13 cellular contexts compared by ENCODE assay signal in the genomic region with DNA sequence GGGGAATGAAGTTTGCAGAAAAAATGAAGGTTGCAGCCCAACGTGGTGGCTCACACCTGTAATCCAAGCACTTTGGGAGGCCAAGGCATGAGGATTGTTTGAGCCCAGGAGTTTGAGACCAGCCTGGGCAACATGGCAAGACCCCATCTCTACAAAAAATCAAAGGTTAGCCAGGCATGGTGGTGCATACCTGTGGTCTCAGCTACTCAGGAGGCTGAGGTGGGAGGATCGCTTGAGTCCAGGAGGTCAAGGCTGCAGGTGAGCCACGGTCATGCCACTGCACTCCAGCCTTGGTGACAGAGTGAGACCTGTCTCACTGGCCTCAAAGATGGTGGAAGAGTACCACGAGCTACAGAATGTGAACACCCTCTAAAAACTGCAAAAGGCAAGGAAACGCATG. TPM values are rescaled to one million over a fixed set of nuclear protein-coding genes. Genes with fewer than 3 reads are reported as not detected.
"Had no signal": no experiment of that assay in that cellular context is flagged by ENCODE, and none has a peak within 500 bp of the region (broad histone marks: within the 10 kb centered on the region; RNA-seq: fewer than 3 reads in every experiment).

No MANE protein-coding gene starts in this region.

RNA-seq across cellular contexts. Expression of gene CPN1, which starts 5.0 kb away (rescaled TPM):
- total RNA-seq: stomach, subcutaneous adipose tissue, suprapubic skin, temporal lobe, thoracic aorta, thyroid gland, tibial nerve, transverse colon, upper lobe of left lung, upper lobe of right lung, ureter, uterus, vagina had no signal
- polyA plus RNA-seq: stomach had no signal
